In genomic region chr10:24196426-24197039, GRCh38 we compare ENCODE assay signal across 8 cellular contexts. TPM values are rescaled to one million over a fixed set of nuclear protein-coding genes. Genes with fewer than 3 reads are reported as not detected.
DNase-seq lines count a peak whose midpoint lies in the region; ATAC-seq and TF ChIP-seq lines count a peak whose summit lies in the region.

No MANE protein-coding gene starts in this region.

- H3K27ac ChIP-seq in parathyroid adenoma (no peak overlapping the region), vagina (no peak overlapping the region)

- H3K4me3 ChIP-seq in parathyroid adenoma (ENCODE audit: low read depth, low read length) (peak overlapping the region; percentile 19), vagina (no peak overlapping the region)

- DNase-seq in COLO829 (ENCODE audit: low spot score) (peak; percentile 61), RPMI7951 (ENCODE audit: low read depth) (peak; percentile 62), germinal center (ENCODE audit: low spot score) (peak; percentile 42), vagina (ENCODE audit: extremely low spot score in 2 of 2) (no peak)
- peak; percentile 25 for DNase-seq in activated effector memory CD4-positive, alpha-beta T cell treated with Interleukin-2 at 50 U/mL for 16 hours

- H3K27me3 ChIP-seq in parathyroid adenoma (ENCODE audit: control insufficient read depth, insufficient read depth, low read length): no peaks in the 10 kb centered on the region
- no peaks in the 10 kb centered on the region for H3K27me3 ChIP-seq in vagina

- H3K4me1 ChIP-seq in parathyroid adenoma (peaks cover 4% of the 10 kb centered on the region), vagina (no peaks in the 10 kb centered on the region)

- H2AFZ ChIP-seq in parathyroid adenoma: peak overlapping the region; percentile 2

- H3K36me3 ChIP-seq in parathyroid adenoma (ENCODE audit: control insufficient read depth, insufficient read depth, low read length): no peaks in the 10 kb centered on the region
- H3K36me3 ChIP-seq in vagina: no peaks in the 10 kb centered on the region

- H3K9me3 ChIP-seq in parathyroid adenoma (ENCODE audit: control insufficient read depth, low read length) (no peaks in the 10 kb centered on the region), vagina (no peaks in the 10 kb centered on the region)

- ATAC-seq in GM19452 (IDR thresholded peaks at IDR 0.05; ENCODE audit: unreplicated experiment): peak; percentile 92
- peak; percentile 86 for ATAC-seq in HG03565 (IDR thresholded peaks at IDR 0.05; ENCODE audit: unreplicated experiment)

- TF ChIP-seq CTCF in parathyroid adenoma (IDR thresholded peaks at IDR 0.05) (peak; percentile 98), vagina (IDR thresholded peaks at IDR 0.05) (peak; percentile 78 to 83 (median 83))

- no peak for TF ChIP-seq POLR2A in vagina (IDR thresholded peaks at IDR 0.05)

- no peak overlapping the region for H3K9ac ChIP-seq in parathyroid adenoma

- H3K79me2 ChIP-seq in parathyroid adenoma: no peaks in the 10 kb centered on the region

- no peak overlapping the region for H3K4me2 ChIP-seq in parathyroid adenoma (ENCODE audit: low read length)

- intact Hi-C loops in vagina (cut with DNase I): loop anchor here (10.0 kb wide), 1 partner anchor 202 kb away; no protein-coding TSS in a partner anchor

RNA-seq across cellular contexts. Expression of gene KIAA1217, which starts 12.4 kb away (rescaled TPM):
- 8.2 and 9.3 TPM in 2 replicates for total RNA-seq in RPMI7951 (2014; rRNA removed; shearing (Covaris generic))
- 54.3 TPM for total RNA-seq in vagina

Comparison
In these comparisons a context has a peak if more than half of its experiments do, and no peak if none do; other contexts are left out.
1. DNase-seq: peak in COLO829 (single experiment), RPMI7951 (single experiment), activated effector memory CD4-positive, alpha-beta T cell treated with Interleukin-2 at 50 U/mL for 16 hours (single experiment) and germinal center (single experiment); none in vagina (0 of 2).